ENCODE assay signal across 24 cellular contexts in the genomic region with DNA sequence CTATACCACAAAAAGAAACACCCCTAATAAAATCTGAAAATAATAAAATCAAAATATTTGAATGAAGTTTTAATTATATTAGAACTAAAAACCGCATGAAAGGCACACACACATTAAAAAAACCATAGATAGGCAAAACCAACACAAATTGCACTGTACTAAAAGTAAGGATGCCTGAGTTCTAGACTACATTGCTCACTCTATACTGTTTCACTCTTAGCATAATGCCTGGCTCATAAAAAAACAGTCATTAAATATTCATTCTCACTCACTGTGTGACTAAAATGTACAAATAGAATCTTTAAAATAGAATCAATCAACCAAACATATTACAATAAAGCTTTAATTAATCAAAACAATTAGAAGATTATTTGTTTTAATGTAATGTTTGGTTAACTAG.
"Had no signal": no experiment of that assay in that cellular context is flagged by ENCODE, and none has a peak within 500 bp of the region (broad histone marks: within the 10 kb centered on the region; RNA-seq: fewer than 3 reads in every experiment).

No MANE protein-coding gene starts in this region.

- DNase-seq: colonic mucosa; cortex of kidney; dermis blood vessel endothelial cell; dorsolateral prefrontal cortex; effector CD4-positive, alpha-beta T cell; effector CD8-positive, alpha-beta T cell; effector memory CD4-positive, alpha-beta T cell; effector memory CD8-positive, alpha-beta T cell; endodermal cell; erythroblast; esophagus squamous epithelium; foreskin fibroblast; foreskin keratinocyte; foreskin melanocyte; gastrocnemius medialis; glutamatergic neuron; head of caudate nucleus; heart left ventricle; heart right ventricle had no signal

- ATAC-seq: effector memory CD8-positive, alpha-beta T cell; esophagus mucosa; foreskin keratinocyte; gastrocnemius medialis; gastroesophageal sphincter; heart left ventricle; heart right ventricle had no signal

- H3K27ac ChIP-seq: colonic mucosa, coronary artery, dorsolateral prefrontal cortex, epithelial cell of prostate, esophagus muscularis mucosa, esophagus squamous epithelium, foreskin keratinocyte, gastrocnemius medialis, gastroesophageal sphincter, heart left ventricle, heart right ventricle had no signal

- H3K4me1 ChIP-seq: colonic mucosa, esophagus muscularis mucosa, esophagus squamous epithelium, foreskin keratinocyte, gastrocnemius medialis, gastroesophageal sphincter, heart left ventricle, heart right ventricle had no signal

- H3K36me3 ChIP-seq: colonic mucosa, esophagus muscularis mucosa, esophagus squamous epithelium, gastrocnemius medialis, gastroesophageal sphincter, heart left ventricle, heart right ventricle had no signal

- H3K4me3 ChIP-seq: colonic mucosa, coronary artery, dorsolateral prefrontal cortex, esophagus muscularis mucosa, esophagus squamous epithelium, gastrocnemius medialis, gastroesophageal sphincter, heart left ventricle, heart right ventricle had no signal

- H3K27me3 ChIP-seq: colonic mucosa, dorsolateral prefrontal cortex, esophagus muscularis mucosa, esophagus squamous epithelium, foreskin keratinocyte, gastrocnemius medialis, heart left ventricle had no signal

- H3K9me3 ChIP-seq: colonic mucosa, gastrocnemius medialis had no signal
